Comparison of ENCODE assay signal across 21 cellular contexts in the genomic region with DNA sequence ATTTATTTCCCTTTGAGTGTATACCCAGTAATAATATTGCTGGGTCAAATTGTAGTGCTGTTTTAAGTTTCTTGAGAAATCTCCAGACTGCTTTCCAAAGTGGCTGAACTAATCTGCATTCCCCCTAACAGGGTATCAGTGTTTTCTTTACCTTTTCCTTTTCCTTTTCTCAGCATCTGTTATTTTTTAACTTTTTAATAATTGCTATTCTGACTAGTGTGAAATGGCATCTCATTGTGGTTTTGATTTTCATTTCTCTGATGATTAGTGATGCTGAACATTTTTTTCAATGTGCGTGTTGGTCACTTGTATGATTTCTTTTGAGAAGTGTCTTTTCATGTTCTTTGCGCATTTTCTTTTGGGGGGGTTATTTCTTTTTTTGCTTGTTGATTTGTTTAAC.
A peak's percentile ranks its signal among the peaks of the same experiment; 100 is the strongest.
DNase-seq lines count a peak whose midpoint lies in the region; ATAC-seq and TF ChIP-seq lines count a peak whose summit lies in the region.
"Had no signal": no experiment of that assay in that cellular context is flagged by ENCODE, and none has a peak within 500 bp of the region (broad histone marks: within the 10 kb centered on the region; RNA-seq: fewer than 3 reads in every experiment).

No MANE protein-coding gene starts in this region.

- no peaks in the 10 kb centered on the region for H3K4me1 ChIP-seq in mesenchymal stem cell (ENCODE audit: control insufficient read depth, insufficient read depth, low read depth, low read length)
- H3K4me1 ChIP-seq: A549 had no signal

- no peak overlapping the region for H2AFZ ChIP-seq in mesenchymal stem cell (ENCODE audit: low read depth, low read length)

- H3K23ac ChIP-seq in mesenchymal stem cell (ENCODE audit: low read length in 2 of 2), result no peak overlapping the region

- in situ Hi-C loops in Caki2 (cut with HindIII; ENCODE audit: low pct_unique_long_range_greater_than_20kb, low sequenced_read_pairs) (no loop called here), brain microvascular endothelial cell (cut with HindIII; ENCODE audit: low pct_ligation_motif_present, low sequenced_read_pairs) (no loop called here)

- H3K9ac ChIP-seq in mesenchymal stem cell (ENCODE audit: low read length), result no peak overlapping the region
- H3K9ac ChIP-seq: BLaER1 treated with 17β-estradiol and CSF1 and Interleukin-3, amounts not matched to agents 10 nM and 100 nM had no signal

- no peak overlapping the region for H4K91ac ChIP-seq in mesenchymal stem cell (ENCODE audit: low read length)

- no peak overlapping the region for H2AK5ac ChIP-seq in mesenchymal stem cell (ENCODE audit: low read length, severe bottlenecking)

- H3K9me3 ChIP-seq in mesenchymal stem cell (ENCODE audit: control insufficient read depth, low read length), result no peaks in the 10 kb centered on the region
- H3K9me3 ChIP-seq: A549; BLaER1 treated with 17β-estradiol and CSF1 and Interleukin-3, amounts not matched to agents 10 nM and 100 nM; Caco-2 had no signal

- no peak overlapping the region for H2BK120ac ChIP-seq in mesenchymal stem cell (ENCODE audit: low read depth, low read length)

- H3K18ac ChIP-seq in mesenchymal stem cell (ENCODE audit: low read depth in 1 of 2, low read length in 2 of 2), result no peak overlapping the region

- H3K14ac ChIP-seq in mesenchymal stem cell (ENCODE audit: low read length in 2 of 2), result no peak overlapping the region

- H3K27me3 ChIP-seq in mesenchymal stem cell (ENCODE audit: control insufficient read depth in 1 of 2, insufficient read depth in 1 of 2, low read length in 2 of 2) (no peaks in the 10 kb centered on the region), brain microvascular endothelial cell (replicated peaks) (no peaks in the 10 kb centered on the region)
- H3K27me3 ChIP-seq: BLaER1 treated with 17β-estradiol and CSF1 and Interleukin-3, amounts not matched to agents 10 nM and 100 nM had no signal

- ATAC-seq in GM19035 (IDR thresholded peaks at IDR 0.05; ENCODE audit: unreplicated experiment), result no peak
- ATAC-seq: A549; CD8-positive, alpha-beta T cell had no signal

- H3K27ac ChIP-seq in mesenchymal stem cell (ENCODE audit: low read length, poor library complexity, severe bottlenecking) (peak overlapping the region; percentile 50), brain microvascular endothelial cell (no peak overlapping the region)
- H3K27ac ChIP-seq: 22Rv1; A549; BLaER1 treated with 17β-estradiol and CSF1 and Interleukin-3, amounts not matched to agents 10 nM and 100 nM; C4-2B had no signal

- no peak overlapping the region for H4K8ac ChIP-seq in mesenchymal stem cell (ENCODE audit: low read length)

- no peak for TF ChIP-seq CTCF in brain microvascular endothelial cell (IDR thresholded peaks at IDR 0.05; ENCODE audit: low read depth, low read length, missing control alignments)

- 94% methylated on average over 1 of the region's 2 CpGs for WGBS in mesenchymal stem cell

- H3K36me3 ChIP-seq in mesenchymal stem cell (ENCODE audit: control insufficient read depth in 1 of 2, insufficient read depth in 2 of 2, low read depth in 1 of 2, low read length in 2 of 2), result no peaks in the 10 kb centered on the region
- H3K36me3 ChIP-seq in brain microvascular endothelial cell (replicated peaks), result no peaks in the 10 kb centered on the region
- H3K36me3 ChIP-seq: BLaER1 treated with 17β-estradiol and CSF1 and Interleukin-3, amounts not matched to agents 10 nM and 100 nM had no signal

- no peak overlapping the region for H2BK12ac ChIP-seq in mesenchymal stem cell (ENCODE audit: low read length in 2 of 2)

- no peak overlapping the region for H3K4me3 ChIP-seq in mesenchymal stem cell (ENCODE audit: insufficient read depth in 1 of 2, low read depth in 1 of 2, low read length in 2 of 2)
- H3K4me3 ChIP-seq in brain microvascular endothelial cell (ENCODE audit: low read depth, low read length), result no peak overlapping the region
- H3K4me3 ChIP-seq: A549; BLaER1 treated with 17β-estradiol and CSF1 and Interleukin-3, amounts not matched to agents 10 nM and 100 nM had no signal

- H2BK5ac ChIP-seq in mesenchymal stem cell (ENCODE audit: low read depth, low read length, poor library complexity, severe bottlenecking), result no peak overlapping the region

- H3K79me1 ChIP-seq in mesenchymal stem cell (replicated peaks; ENCODE audit: low read length, poor library complexity, severe bottlenecking), result no peaks in the 10 kb centered on the region

- no peak overlapping the region for H3K4ac ChIP-seq in mesenchymal stem cell (ENCODE audit: low read depth in 1 of 2, low read length in 2 of 2)

- peak; percentile 35 for DNase-seq in Caki2 (ENCODE audit: low read depth)
- peak; percentile 62 for DNase-seq in glomerular visceral epithelial cell (ENCODE audit: extremely low spot score)
- DNase-seq in mesenchymal stem cell, result no peak
- DNase-seq in NCI-H510A treated with DMSO at 0.1 percent for 48 hours (lab: John Stamatoyannopoulos, UW), result no peak
- DNase-seq in brain microvascular endothelial cell, result no peak
- DNase-seq: AML-193; Caco-2; CD4-positive, alpha-beta T cell; CD8-positive, alpha-beta T cell; DMS 273 treated with DMSO at 0.1 percent for 48 hours; DMS153; DMS53; DMS79; DND-41; EL; GDM1 had no signal

- H3K4me2 ChIP-seq in mesenchymal stem cell (ENCODE audit: low read length, poor library complexity, severe bottlenecking), result no peak overlapping the region
- H3K4me2 ChIP-seq: A549; BLaER1 treated with 17β-estradiol and CSF1 and Interleukin-3, amounts not matched to agents 10 nM and 100 nM had no signal

- no peak overlapping the region for H2BK15ac ChIP-seq in mesenchymal stem cell (ENCODE audit: low read depth, poor library complexity, severe bottlenecking)

Comparison
In these comparisons a context has a peak if more than half of its experiments do, and no peak if none do; other contexts are left out.
1. DNase-seq: peak in Caki2 (single experiment) and glomerular visceral epithelial cell (single experiment); none in mesenchymal stem cell (single experiment), NCI-H510A treated with DMSO at 0.1 percent for 48 hours (single experiment) and brain microvascular endothelial cell (single experiment).